ENCODE assay signal across 9 cellular contexts in the genomic region with DNA sequence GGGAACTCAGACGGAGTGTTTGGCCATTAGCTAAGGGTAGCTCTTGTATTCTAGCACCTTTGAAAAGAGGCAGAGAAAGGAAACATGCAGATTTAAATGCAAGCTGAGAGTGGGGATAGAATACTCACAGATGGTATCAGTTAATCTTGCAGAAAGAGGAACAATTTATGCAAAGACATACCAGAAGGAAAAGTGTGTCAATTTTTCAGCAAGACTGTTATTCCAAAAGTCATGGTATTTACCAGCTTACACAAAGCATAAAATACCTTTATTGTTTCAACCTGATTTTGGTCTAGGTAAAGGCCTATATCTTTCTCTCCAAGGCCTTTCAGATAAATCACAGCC. TPM values are rescaled to one million over a fixed set of nuclear protein-coding genes. Genes with fewer than 3 reads are reported as not detected.
A peak's percentile ranks its signal among the peaks of the same experiment; 100 is the strongest.
DNase-seq lines count a peak whose midpoint lies in the region; ATAC-seq and TF ChIP-seq lines count a peak whose summit lies in the region.
"Had no signal": no experiment of that assay in that cellular context is flagged by ENCODE, and none has a peak within 500 bp of the region (broad histone marks: within the 10 kb centered on the region; RNA-seq: fewer than 3 reads in every experiment).

No MANE protein-coding gene starts in this region.

- TF ChIP-seq CTCF in fibroblast of villous mesenchyme (IDR thresholded peaks at IDR 0.05; ENCODE audit: insufficient read depth, low read depth, low read length), result no peak

- H3K9me3 ChIP-seq in skeletal muscle tissue (ENCODE audit: control insufficient read depth in 3 of 3, low read length in 3 of 3), result no peaks in the 10 kb centered on the region

- H3K9ac ChIP-seq in skeletal muscle tissue (ENCODE audit: low read depth in 1 of 3, low read length in 3 of 3), result peak overlapping the region in 2 of 3 donors; percentile 91

- H3K4me3 ChIP-seq in fibroblast of villous mesenchyme (ENCODE audit: low read depth, low read length), result peak overlapping the region; percentile 74
- H3K4me3 ChIP-seq in skeletal muscle tissue (ENCODE audit: low read length in 3 of 3), result peak overlapping the region; percentile 79 to 89 (median 88)

- DNase-seq in fibroblast of villous mesenchyme (ENCODE audit: low read depth), result no peak
- DNase-seq in NCI-H774 (lab: John Stamatoyannopoulos, UW), result no peak
- DNase-seq in NCI-H146 treated with DMSO at 0.1 percent for 48 hours (lab: John Stamatoyannopoulos, UW; ENCODE audit: unreplicated experiment), result no peak
- DNase-seq in NCI-H526 treated with DMSO at 0.1 percent for 48 hours (lab: John Stamatoyannopoulos, UW), result no peak

- H3K27me3 ChIP-seq in skeletal muscle tissue (ENCODE audit: control insufficient read depth in 3 of 3, insufficient read depth in 3 of 3, low read length in 3 of 3), result no peaks in the 10 kb centered on the region

- ATAC-seq in GM19324 (IDR thresholded peaks at IDR 0.05; ENCODE audit: low FRiP score, unreplicated experiment), result peak; percentile 30
- peak; percentile 55 for ATAC-seq in SK-N-SH treated with all-trans-retinoic acid at 6 μM for 48 hours
- no peak for ATAC-seq in HG03457 (IDR thresholded peaks at IDR 0.05; ENCODE audit: unreplicated experiment)

- peak overlapping the region; percentile 97 for H3K27ac ChIP-seq in skeletal muscle tissue (ENCODE audit: low read depth, low read length)

- peaks cover 13 to 21% (median 20%) of the 10 kb centered on the region in 3 donors for H3K4me1 ChIP-seq in skeletal muscle tissue (ENCODE audit: control insufficient read depth in 3 of 3, insufficient read depth in 3 of 3, low read length in 3 of 3)

- no peaks in the 10 kb centered on the region for H3K36me3 ChIP-seq in skeletal muscle tissue (ENCODE audit: control insufficient read depth in 3 of 3, insufficient read depth in 3 of 3, low read length in 3 of 3)

TF ChIP-seq in SK-N-SH treated with all-trans-retinoic acid at 6 μM for 48 hours, 23 proteins besides CTCF, POLR2A, EP300 and RAD21:
- no peak for TF ChIP-seq CSDC2 (CRISPR knock-in tag; IDR thresholded peaks at IDR 0.05)
- TF ChIP-seq RARB (CRISPR knock-in tag; IDR thresholded peaks at IDR 0.05), result no peak
- TF ChIP-seq, protein P1, sequence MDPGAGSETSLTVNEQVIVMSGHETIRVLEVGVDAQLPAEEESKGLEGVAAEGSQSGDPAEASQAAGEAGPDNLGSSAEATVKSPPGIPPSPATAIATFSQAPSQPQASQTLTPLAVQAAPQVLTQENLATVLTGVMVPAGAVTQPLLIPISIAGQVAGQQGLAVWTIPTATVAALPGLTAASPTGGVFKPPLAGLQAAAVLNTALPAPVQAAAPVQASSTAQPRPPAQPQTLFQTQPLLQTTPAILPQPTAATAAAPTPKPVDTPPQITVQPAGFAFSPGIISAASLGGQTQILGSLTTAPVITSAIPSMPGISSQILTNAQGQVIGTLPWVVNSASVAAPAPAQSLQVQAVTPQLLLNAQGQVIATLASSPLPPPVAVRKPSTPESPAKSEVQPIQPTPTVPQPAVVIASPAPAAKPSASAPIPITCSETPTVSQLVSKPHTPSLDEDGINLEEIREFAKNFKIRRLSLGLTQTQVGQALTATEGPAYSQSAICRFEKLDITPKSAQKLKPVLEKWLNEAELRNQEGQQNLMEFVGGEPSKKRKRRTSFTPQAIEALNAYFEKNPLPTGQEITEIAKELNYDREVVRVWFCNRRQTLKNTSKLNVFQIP (CRISPR knock-in tag; IDR thresholded peaks at IDR 0.05; ENCODE audit: borderline replicate concordance, low read depth), result no peak
- TF ChIP-seq CSRNP3 (CRISPR knock-in tag; IDR thresholded peaks at IDR 0.05), result no peak
- TF ChIP-seq ZFP30 (CRISPR knock-in tag; IDR thresholded peaks at IDR 0.05), result no peak

RNA-seq across cellular contexts. Expression of gene SLC2A12, which starts 0.3 kb away (rescaled TPM):
- 0.43 and 0.64 TPM in 2 replicates for total RNA-seq in fibroblast of villous mesenchyme
- 2.1 TPM for total RNA-seq in skeletal muscle tissue
- total RNA-seq: T-helper 1 cell treated with Interleukin-12 subunit alpha and Interleukin-12 subunit beta and Interleukin-4 antibody, amounts not matched to agents 30 ng/mL and 1 ng/mL, for 36 hours had no signal
